In genomic region chr13:84997858-84998257, GRCh38 we compare ENCODE assay signal across 26 cellular contexts.
"Had no signal": no experiment of that assay in that cellular context is flagged by ENCODE, and none has a peak within 500 bp of the region (broad histone marks: within the 10 kb centered on the region; RNA-seq: fewer than 3 reads in every experiment).

No MANE protein-coding gene starts in this region.

- DNase-seq: cortex of kidney; effector CD4-positive, alpha-beta T cell; foreskin melanocyte; glutamatergic neuron; heart right ventricle; hypothalamus; immature natural killer cell; islet precursor cell; left ventricle myocardium superior; lower lobe of right lung; naive thymus-derived CD8-positive, alpha-beta T cell; nephron progenitor cell; nucleus accumbens; ovary; right lobe of liver; small intestine; stimulated activated CD4-positive, alpha-beta T cell treated with anti-CD3 and anti-CD28 coated beads, Interleukin-15, amount 100 ng/mL, for 24 hours; stimulated activated CD4-positive, alpha-beta T cell treated with anti-CD3 and anti-CD28 coated beads, Interleukin-2, amount 100 ng/mL, for 48 hours; stimulated activated naive B cell treated with anti-CD40 and anti-IgM and Interleukin-4, amounts not matched to agents 10 μg/mL and 1 μg/mL and 100 μg/mL, for 72 hours; stimulated activated naive CD8-positive, alpha-beta T cell treated with anti-CD3 and anti-CD28 coated beads, Interleukin-15, amount 100 ng/mL, for 72 hours; transverse colon; upper lobe of right lung; uterus had no signal

- H3K36me3 ChIP-seq: heart right ventricle, lower lobe of right lung, ovary, right lobe of liver, suprapubic skin, transverse colon, upper lobe of right lung, uterus had no signal

- H3K4me1 ChIP-seq: heart right ventricle, lower lobe of right lung, suprapubic skin, transverse colon, upper lobe of right lung, uterus had no signal

- ATAC-seq: esophagus mucosa; heart right ventricle; left ventricle myocardium superior; lower lobe of right lung; naive thymus-derived CD8-positive, alpha-beta T cell; right lobe of liver; stimulated activated naive B cell treated with anti-CD40 and anti-IgM and Interleukin-4, amounts not matched to agents 10 μg/mL and 1 μg/mL and 100 μg/mL, for 72 hours; stimulated activated naive CD8-positive, alpha-beta T cell treated with anti-CD3 and anti-CD28 coated beads, Interleukin-15, amount 100 ng/mL, for 72 hours; upper lobe of right lung had no signal

- H3K27me3 ChIP-seq: heart right ventricle, ovary, right lobe of liver, suprapubic skin, transverse colon, upper lobe of right lung had no signal

- H3K9me3 ChIP-seq: lower lobe of right lung, ovary, right lobe of liver, suprapubic skin, transverse colon, upper lobe of right lung, uterus had no signal

- H3K27ac ChIP-seq: epithelial cell of prostate, heart right ventricle, lower lobe of right lung, ovary, right lobe of liver, suprapubic skin, transverse colon, upper lobe of right lung, uterus had no signal

- H3K4me3 ChIP-seq: heart right ventricle, lower lobe of right lung, ovary, right lobe of liver, suprapubic skin, transverse colon, upper lobe of right lung, uterus had no signal
